Comparison of ENCODE assay signal across 1 cellular context in genomic region chr7:11831727-11832495, GRCh38.
A peak's percentile ranks its signal among the peaks of the same experiment; 100 is the strongest.
TF ChIP-seq lines count a peak whose summit lies in the region.

A gene with protein sequence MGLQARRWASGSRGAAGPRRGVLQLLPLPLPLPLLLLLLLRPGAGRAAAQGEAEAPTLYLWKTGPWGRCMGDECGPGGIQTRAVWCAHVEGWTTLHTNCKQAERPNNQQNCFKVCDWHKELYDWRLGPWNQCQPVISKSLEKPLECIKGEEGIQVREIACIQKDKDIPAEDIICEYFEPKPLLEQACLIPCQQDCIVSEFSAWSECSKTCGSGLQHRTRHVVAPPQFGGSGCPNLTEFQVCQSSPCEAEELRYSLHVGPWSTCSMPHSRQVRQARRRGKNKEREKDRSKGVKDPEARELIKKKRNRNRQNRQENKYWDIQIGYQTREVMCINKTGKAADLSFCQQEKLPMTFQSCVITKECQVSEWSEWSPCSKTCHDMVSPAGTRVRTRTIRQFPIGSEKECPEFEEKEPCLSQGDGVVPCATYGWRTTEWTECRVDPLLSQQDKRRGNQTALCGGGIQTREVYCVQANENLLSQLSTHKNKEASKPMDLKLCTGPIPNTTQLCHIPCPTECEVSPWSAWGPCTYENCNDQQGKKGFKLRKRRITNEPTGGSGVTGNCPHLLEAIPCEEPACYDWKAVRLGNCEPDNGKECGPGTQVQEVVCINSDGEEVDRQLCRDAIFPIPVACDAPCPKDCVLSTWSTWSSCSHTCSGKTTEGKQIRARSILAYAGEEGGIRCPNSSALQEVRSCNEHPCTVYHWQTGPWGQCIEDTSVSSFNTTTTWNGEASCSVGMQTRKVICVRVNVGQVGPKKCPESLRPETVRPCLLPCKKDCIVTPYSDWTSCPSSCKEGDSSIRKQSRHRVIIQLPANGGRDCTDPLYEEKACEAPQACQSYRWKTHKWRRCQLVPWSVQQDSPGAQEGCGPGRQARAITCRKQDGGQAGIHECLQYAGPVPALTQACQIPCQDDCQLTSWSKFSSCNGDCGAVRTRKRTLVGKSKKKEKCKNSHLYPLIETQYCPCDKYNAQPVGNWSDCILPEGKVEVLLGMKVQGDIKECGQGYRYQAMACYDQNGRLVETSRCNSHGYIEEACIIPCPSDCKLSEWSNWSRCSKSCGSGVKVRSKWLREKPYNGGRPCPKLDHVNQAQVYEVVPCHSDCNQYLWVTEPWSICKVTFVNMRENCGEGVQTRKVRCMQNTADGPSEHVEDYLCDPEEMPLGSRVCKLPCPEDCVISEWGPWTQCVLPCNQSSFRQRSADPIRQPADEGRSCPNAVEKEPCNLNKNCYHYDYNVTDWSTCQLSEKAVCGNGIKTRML (N-terminal part only) (minus strand): TSS chr7:11832198. CDS start chr7:11831946, 252 bp downstream.

TF ChIP-seq in HepG2, 621 proteins besides CTCF, POLR2A, EP300 and RAD21 (continued from another document):
- TF ChIP-seq SRSF1 (optimal IDR thresholded peaks at IDR 0.05; ENCODE audit: low read depth, low read length): no peak
- TF ChIP-seq MTF2 (CRISPR knock-in tag; IDR thresholded peaks at IDR 0.05; ENCODE audit: borderline replicate concordance): peak; percentile 83; the same call in 1 of the 2 replicates
- no peak for TF ChIP-seq NCOA5 (CRISPR knock-in tag; IDR thresholded peaks at IDR 0.05)
- TF ChIP-seq NFKB2 (CRISPR knock-in tag; IDR thresholded peaks at IDR 0.05; ENCODE audit: borderline replicate concordance): 0 out of 2 replicates have a peak, but pooled peaks have one; percentile 34
- TF ChIP-seq HBP1 (CRISPR knock-in tag; IDR thresholded peaks at IDR 0.05; ENCODE audit: low read depth): no peak
- TF ChIP-seq, protein P1, sequence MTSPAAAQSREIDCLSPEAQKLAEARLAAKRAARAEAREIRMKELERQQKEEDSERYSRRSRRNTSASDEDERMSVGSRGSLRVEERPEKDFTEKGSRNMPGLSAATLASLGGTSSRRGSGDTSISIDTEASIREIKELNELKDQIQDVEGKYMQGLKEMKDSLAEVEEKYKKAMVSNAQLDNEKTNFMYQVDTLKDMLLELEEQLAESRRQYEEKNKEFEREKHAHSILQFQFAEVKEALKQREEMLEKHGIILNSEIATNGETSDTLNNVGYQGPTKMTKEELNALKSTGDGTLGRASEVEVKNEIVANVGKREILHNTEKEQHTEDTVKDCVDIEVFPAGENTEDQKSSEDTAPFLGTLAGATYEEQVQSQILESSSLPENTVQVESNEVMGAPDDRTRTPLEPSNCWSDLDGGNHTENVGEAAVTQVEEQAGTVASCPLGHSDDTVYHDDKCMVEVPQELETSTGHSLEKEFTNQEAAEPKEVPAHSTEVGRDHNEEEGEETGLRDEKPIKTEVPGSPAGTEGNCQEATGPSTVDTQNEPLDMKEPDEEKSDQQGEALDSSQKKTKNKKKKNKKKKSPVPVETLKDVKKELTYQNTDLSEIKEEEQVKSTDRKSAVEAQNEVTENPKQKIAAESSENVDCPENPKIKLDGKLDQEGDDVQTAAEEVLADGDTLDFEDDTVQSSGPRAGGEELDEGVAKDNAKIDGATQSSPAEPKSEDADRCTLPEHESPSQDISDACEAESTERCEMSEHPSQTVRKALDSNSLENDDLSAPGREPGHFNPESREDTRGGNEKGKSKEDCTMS (CRISPR knock-in tag; conservative IDR thresholded peaks at IDR 0.05): no peak
- no peak for TF ChIP-seq PAWR (CRISPR knock-in tag; IDR thresholded peaks at IDR 0.05; ENCODE audit: borderline replicate concordance)
- TF ChIP-seq MAZ (IDR thresholded peaks at IDR 0.05; ENCODE audit: borderline replicate concordance, low read depth, low read length): no peak
- no peak for TF ChIP-seq MAZ (CRISPR knock-in tag; IDR thresholded peaks at IDR 0.05; ENCODE audit: low read depth)
- no peak for TF ChIP-seq NCOA1 (CRISPR knock-in tag; IDR thresholded peaks at IDR 0.05)
- no peak for TF ChIP-seq ZFP62 (CRISPR knock-in tag; IDR thresholded peaks at IDR 0.05)
- no peak for TF ChIP-seq SMAD9 (CRISPR knock-in tag; IDR thresholded peaks at IDR 0.05)
- no peak for TF ChIP-seq PLRG1 (conservative IDR thresholded peaks at IDR 0.05)
- no peak for TF ChIP-seq ZNF775 (CRISPR knock-in tag; IDR thresholded peaks at IDR 0.05; ENCODE audit: borderline replicate concordance)
- TF ChIP-seq CENPT (CRISPR knock-in tag; IDR thresholded peaks at IDR 0.05; ENCODE audit: low read depth): no peak
- no peak for TF ChIP-seq TFE3 (CRISPR knock-in tag; IDR thresholded peaks at IDR 0.05)
- no peak for TF ChIP-seq SOX13 (IDR thresholded peaks at IDR 0.05)
- TF ChIP-seq SOX13 (CRISPR knock-in tag; conservative IDR thresholded peaks at IDR 0.05 in 1 of 2, IDR thresholded peaks at IDR 0.05 in 1 of 2): 0 out of 4 replicates have a peak, but pooled peaks of 1 of the 2 experiments have one; percentile 8
- no peak for TF ChIP-seq MXI1 (IDR thresholded peaks at IDR 0.05; ENCODE audit: borderline replicate concordance, low read depth, low read length)
- no peak for TF ChIP-seq ZBTB33 (CRISPR knock-in tag; IDR thresholded peaks at IDR 0.05)
- TF ChIP-seq AGO2 (optimal IDR thresholded peaks at IDR 0.05; ENCODE audit: low read depth, low read length): no peak
- TF ChIP-seq ESRRA (CRISPR knock-in tag; IDR thresholded peaks at IDR 0.05; ENCODE audit: low read depth): no peak
- TF ChIP-seq ZNF550 (CRISPR knock-in tag; IDR thresholded peaks at IDR 0.05; ENCODE audit: borderline replicate concordance): no peak
- no peak for TF ChIP-seq ZNF382 (CRISPR knock-in tag; IDR thresholded peaks at IDR 0.05; ENCODE audit: borderline replicate concordance)
- TF ChIP-seq E2F1 (CRISPR knock-in tag; IDR thresholded peaks at IDR 0.05): no peak
- TF ChIP-seq ZNF138 (CRISPR knock-in tag; IDR thresholded peaks at IDR 0.05; ENCODE audit: low read depth): no peak
- TF ChIP-seq KLF12 (CRISPR knock-in tag; IDR thresholded peaks at IDR 0.05; ENCODE audit: borderline replicate concordance): no peak
